ENCODE assay signal across 8 cellular contexts in the genomic region with DNA sequence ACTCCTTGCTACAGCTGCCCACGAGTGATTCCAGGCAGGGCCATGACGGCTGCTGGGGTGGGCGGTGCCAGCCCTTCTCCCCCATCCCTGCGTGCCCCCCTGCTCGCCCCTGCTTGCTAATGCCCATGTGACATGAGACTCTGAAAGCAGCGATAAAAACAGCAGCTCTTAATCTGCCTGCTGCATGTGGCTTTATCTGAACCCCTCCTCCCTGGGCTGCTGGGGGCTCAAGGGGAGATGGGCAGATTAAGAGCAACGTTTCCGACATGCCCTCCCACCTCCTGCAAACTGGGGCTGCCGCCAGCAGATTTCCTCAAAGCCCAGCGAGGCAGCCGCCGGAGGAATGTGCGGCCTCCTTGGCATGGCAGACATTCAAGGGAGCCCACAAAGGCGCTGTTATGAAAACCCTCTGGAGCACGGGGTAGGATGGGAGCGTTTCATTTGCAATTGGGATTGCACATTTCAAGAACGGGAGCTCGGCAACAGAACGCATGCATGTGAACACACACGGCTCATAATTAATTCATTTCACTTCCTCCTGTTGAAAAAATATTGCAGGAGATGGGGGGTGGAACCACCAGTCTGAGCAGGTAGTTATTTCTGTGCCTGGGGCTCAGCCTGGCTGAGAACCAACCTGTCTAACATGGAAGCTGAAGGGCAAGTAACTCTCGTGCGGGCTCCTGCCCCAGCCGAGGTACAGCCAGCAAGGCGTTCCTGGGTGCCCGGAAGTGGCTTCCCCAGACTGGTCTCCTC.
A peak's percentile ranks its signal among the peaks of the same experiment; 100 is the strongest.
DNase-seq lines count a peak whose midpoint lies in the region; ATAC-seq, FAIRE-seq and TF ChIP-seq lines count a peak whose summit lies in the region.

No MANE protein-coding gene starts in this region.

- no peaks in the 10 kb centered on the region for H4K20me1 ChIP-seq in PC-3 (ENCODE audit: low read length)

- no TSS peak for BruUV-seq in PC-3 (replicated peaks; lab: Mats Ljungman, UMichigan)

- H3K27ac Mint-ChIP-seq in dendritic cell treated with granulocyte-macrophage colony-stimulating factor and Interleukin-4, amounts not matched to agents 40 ng/mL and 50 ng/mL, for 4 days: no peak overlapping the region

- peak; percentile 81 for DNase-seq in BE2C
- DNase-seq in GM19239 (ENCODE audit: insufficient read length, low spot score): no peak
- DNase-seq in PC-3: no peak
- DNase-seq in midbrain (lab: John Stamatoyannopoulos, UW): peak; percentile 74
- DNase-seq in upper lobe of right lung: peak; percentile 77
- DNase-seq in GM19238 (ENCODE audit: insufficient read length, low spot score): no peak
- no peak for DNase-seq in DMS79 (lab: John Stamatoyannopoulos, UW)

- peak overlapping the region; percentile 42 for H3K4me2 ChIP-seq in PC-3 (ENCODE audit: low read length)

- H3K4me3 ChIP-seq in BE2C (ENCODE audit: low read depth, low read length) (peak overlapping the region; percentile 43), PC-3 (ENCODE audit: low read length) (peak overlapping the region; percentile 15; the same call in 1 of the 2 replicates), upper lobe of right lung (peak overlapping the region; percentile 17)

- peak overlapping the region; percentile 63 for H3K4me3 Mint-ChIP-seq in dendritic cell treated with granulocyte-macrophage colony-stimulating factor and Interleukin-4, amounts not matched to agents 40 ng/mL and 50 ng/mL, for 4 days

- no peaks in the 10 kb centered on the region for H3K36me3 Mint-ChIP-seq in dendritic cell treated with granulocyte-macrophage colony-stimulating factor and Interleukin-4, amounts not matched to agents 40 ng/mL and 50 ng/mL, for 4 days (ENCODE audit: low read depth)

- H3K27ac ChIP-seq in PC-3 (ENCODE audit: low read length): no peak overlapping the region
- H3K27ac ChIP-seq in upper lobe of right lung: no peak overlapping the region

- POLR2A ChIA-PET in PC-3 (lab: Charles Lee; ENCODE audit: unreplicated experiment): no interaction called here

- H3K9me3 ChIP-seq in BE2C (no peaks in the 10 kb centered on the region), PC-3 (ENCODE audit: low read length) (no peaks in the 10 kb centered on the region), upper lobe of right lung (no peaks in the 10 kb centered on the region)

- H3K9me3 Mint-ChIP-seq in dendritic cell treated with granulocyte-macrophage colony-stimulating factor and Interleukin-4, amounts not matched to agents 40 ng/mL and 50 ng/mL, for 4 days: peaks cover 3% of the 10 kb centered on the region

- H3K9me2 ChIP-seq in PC-3 (replicated peaks; ENCODE audit: low read length): no peaks in the 10 kb centered on the region

- H3K4me1 Mint-ChIP-seq in dendritic cell treated with granulocyte-macrophage colony-stimulating factor and Interleukin-4, amounts not matched to agents 40 ng/mL and 50 ng/mL, for 4 days (ENCODE audit: low read depth): peaks cover 12% of the 10 kb centered on the region

- H3K27me3 ChIP-seq in BE2C (no peaks in the 10 kb centered on the region), PC-3 (ENCODE audit: low read length) (peaks cover 78% of the 10 kb centered on the region), upper lobe of right lung (no peaks in the 10 kb centered on the region)

- H3K4me1 ChIP-seq in BE2C (peaks cover 46% of the 10 kb centered on the region), PC-3 (ENCODE audit: insufficient read depth, low read length) (no peaks in the 10 kb centered on the region), upper lobe of right lung (peaks cover 16% of the 10 kb centered on the region)

- intact Hi-C loops in PC-3 (cut with micrococcal nuclease): no loop called here
- intact Hi-C loops in dendritic cell treated with granulocyte-macrophage colony-stimulating factor and Interleukin-4, amounts not matched to agents 40 ng/mL and 50 ng/mL, for 4 days (cut with micrococcal nuclease): no loop called here
- intact Hi-C loops in upper lobe of right lung (cut with DNase I): no loop called here

- CTCF ChIA-PET in PC-3 (lab: Charles Lee): no interaction called here

- no peak for ATAC-seq in PC-3
- peak; percentile 74 for ATAC-seq in upper lobe of right lung

- H3K36me3 ChIP-seq in BE2C (no peaks in the 10 kb centered on the region), PC-3 (ENCODE audit: low read depth, low read length) (no peaks in the 10 kb centered on the region), upper lobe of right lung (no peaks in the 10 kb centered on the region)

- H3K9ac ChIP-seq in PC-3 (ENCODE audit: low read length): no peak overlapping the region

- FAIRE-seq in GM19239 (lab: Jason Lieb, UNC): peak; percentile 68

- no peak for TF ChIP-seq CTCF in BE2C (IDR thresholded peaks at IDR 0.05; ENCODE audit: low read depth, low read length)
- no peak for TF ChIP-seq CTCF in PC-3 (conservative IDR thresholded peaks at IDR 0.05; ENCODE audit: low read depth, low read length)
- no peak for TF ChIP-seq CTCF in upper lobe of right lung (IDR thresholded peaks at IDR 0.05)

- H3K79me2 ChIP-seq in PC-3 (ENCODE audit: low read length): no peaks in the 10 kb centered on the region

- no peaks in the 10 kb centered on the region for H3F3A ChIP-seq in PC-3 (ENCODE audit: low read length, unreplicated experiment)

- H2AFZ ChIP-seq in PC-3 (ENCODE audit: low read length): peak overlapping the region; percentile 24; the same call in 1 of the 2 replicates

- H3K27me3 Mint-ChIP-seq in dendritic cell treated with granulocyte-macrophage colony-stimulating factor and Interleukin-4, amounts not matched to agents 40 ng/mL and 50 ng/mL, for 4 days: peaks cover 73% of the 10 kb centered on the region

Comparison
In these comparisons a context has a peak if more than half of its experiments do, and no peak if none do; other contexts are left out.
1. DNase-seq: peak in BE2C (single experiment), midbrain (single experiment) and upper lobe of right lung (single experiment); none in GM19239 (single experiment), PC-3 (single experiment), GM19238 (single experiment) and DMS79 (single experiment).
2. Peak in every context shown above with its lines, with median percentiles within 50 percentile points of each other: H3K4me3 ChIP-seq.